In the genomic region with DNA sequence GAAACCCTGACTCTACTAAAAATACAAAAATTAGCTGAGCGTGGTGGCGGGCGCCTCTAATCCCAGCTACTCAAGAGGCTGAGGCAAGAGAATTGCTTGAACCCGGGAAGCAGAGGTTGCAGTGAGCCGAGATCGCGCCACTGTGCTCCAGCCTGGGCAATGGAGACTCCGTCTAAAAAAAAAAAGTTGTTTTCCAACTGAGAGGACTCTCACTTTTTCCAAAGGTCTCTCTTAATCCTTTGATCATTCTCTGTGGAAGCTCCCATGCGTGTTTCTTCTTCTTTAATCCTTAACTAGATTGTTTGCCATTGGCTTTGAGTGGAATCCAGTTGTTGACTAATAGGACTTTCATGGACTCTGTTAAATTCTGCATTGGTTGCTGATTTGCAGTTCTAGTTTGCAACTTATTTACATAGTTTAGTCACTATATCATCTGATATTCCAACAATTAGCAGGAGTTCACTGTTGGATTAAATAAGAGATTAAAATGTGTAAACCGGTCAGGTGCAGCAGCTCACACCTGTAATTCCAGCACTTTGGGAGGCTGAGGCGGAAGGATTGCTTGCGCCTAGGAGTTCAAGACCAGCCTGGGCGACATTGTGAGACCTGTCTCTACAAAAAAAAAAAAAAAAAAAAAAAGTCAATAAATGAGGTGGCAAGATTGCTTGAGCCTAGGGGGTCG, we compare ENCODE assay signal across 22 cellular contexts.
"Had no signal": no experiment of that assay in that cellular context is flagged by ENCODE, and none has a peak within 500 bp of the region (broad histone marks: within the 10 kb centered on the region; RNA-seq: fewer than 3 reads in every experiment).

No MANE protein-coding gene starts in this region.

- H3K9me3 ChIP-seq: esophagus squamous epithelium, mucosa of descending colon, suprapubic skin had no signal

- H3K27ac ChIP-seq: esophagus squamous epithelium, foreskin keratinocyte, suprapubic skin had no signal

- H3K4me3 ChIP-seq: esophagus squamous epithelium, mucosa of descending colon, suprapubic skin had no signal

- FAIRE-seq: small intestine had no signal

- ATAC-seq: activated CD8-positive, alpha-beta T cell treated with anti-CD3 and anti-CD28 coated beads, Interleukin-2, amount 10 ng/mL, durations not matched to agents 7 days and 5 days; activated T-cell treated with anti-CD3 and anti-CD28 coated beads, Interleukin-2, amount 50 U/mL, for 72 hours; foreskin keratinocyte; left cardiac atrium; mucosa of descending colon; naive thymus-derived CD8-positive, alpha-beta T cell; right cardiac atrium had no signal

- H3K4me3 Mint-ChIP-seq: activated CD4-positive, alpha-beta T cell treated with anti-CD3 and anti-CD28 coated beads, Interleukin-2, amount 10 ng/mL, durations not matched to agents 24 days and 14 days; activated CD8-positive, alpha-beta T cell treated with anti-CD3 and anti-CD28 coated beads, Interleukin-2, amount 10 ng/mL, durations not matched to agents 7 days and 5 days; activated naive CD8-positive, alpha-beta T cell; activated T-cell treated with anti-CD3 and anti-CD28 coated beads, Interleukin-2, amount 50 U/mL, for 72 hours; naive thymus-derived CD8-positive, alpha-beta T cell; stimulated activated naive CD8-positive, alpha-beta T cell treated with anti-CD3 and anti-CD28 coated beads, Interleukin-15, Interleukin-2, amounts not matched to agents 100 ng/mL and 50 ng/mL, for 24 hours had no signal

- H3K4me1 Mint-ChIP-seq: activated CD4-positive, alpha-beta T cell treated with anti-CD3 and anti-CD28 coated beads, Interleukin-2, amount 10 ng/mL, durations not matched to agents 24 days and 14 days had no signal

- H3K36me3 ChIP-seq: suprapubic skin had no signal

- DNase-seq: activated CD4-positive, alpha-beta T cell treated with anti-CD3 and anti-CD28 coated beads, Interleukin-2, amount 10 ng/mL, durations not matched to agents 24 days and 14 days; activated CD4-positive, CD25-positive, alpha-beta regulatory T cell; activated CD8-positive, alpha-beta memory T cell treated with anti-CD3 and anti-CD28 coated beads, Interleukin-2, amount 50 U/mL, for 4 hours; activated CD8-positive, alpha-beta T cell treated with anti-CD3 and anti-CD28 coated beads, Interleukin-2, amount 10 ng/mL, durations not matched to agents 7 days and 5 days; activated gamma-delta T cell; activated T-cell treated with anti-CD3 and anti-CD28 coated beads, Interleukin-2, amount 50 U/mL, for 72 hours; amniotic stem cell; cortex of kidney; effector CD4-positive, alpha-beta T cell; esophagus squamous epithelium; foreskin keratinocyte; left cardiac atrium; mammary epithelial cell; mucosa of descending colon; naive thymus-derived CD8-positive, alpha-beta T cell; nucleus accumbens; right cardiac atrium; small intestine; trophoblast cell had no signal

- H3K27me3 ChIP-seq: esophagus squamous epithelium, foreskin keratinocyte, suprapubic skin had no signal

- H3K27ac Mint-ChIP-seq: activated CD4-positive, alpha-beta T cell treated with anti-CD3 and anti-CD28 coated beads, Interleukin-2, amount 10 ng/mL, durations not matched to agents 24 days and 14 days; activated CD8-positive, alpha-beta T cell treated with anti-CD3 and anti-CD28 coated beads, Interleukin-2, amount 10 ng/mL, durations not matched to agents 7 days and 5 days; activated naive CD8-positive, alpha-beta T cell; activated T-cell treated with anti-CD3 and anti-CD28 coated beads, Interleukin-2, amount 50 U/mL, for 72 hours; naive thymus-derived CD8-positive, alpha-beta T cell; stimulated activated naive CD8-positive, alpha-beta T cell treated with anti-CD3 and anti-CD28 coated beads, Interleukin-15, Interleukin-2, amounts not matched to agents 100 ng/mL and 50 ng/mL, for 24 hours had no signal
